Comparison of ENCODE assay signal across 32 cellular contexts in genomic region chr6:165301372-165302246, GRCh38. TPM values are rescaled to one million over a fixed set of nuclear protein-coding genes. Genes with fewer than 3 reads are reported as not detected.
"Had no signal": no experiment of that assay in that cellular context is flagged by ENCODE, and none has a peak within 500 bp of the region (broad histone marks: within the 10 kb centered on the region; RNA-seq: fewer than 3 reads in every experiment).

No MANE protein-coding gene starts in this region.

- DNase-seq: activated CD4-positive, alpha-beta memory T cell treated with anti-CD3 and anti-CD28 coated beads for 36 hours; activated CD4-positive, alpha-beta T cell treated with anti-CD3 and anti-CD28 coated beads for 36 hours; activated CD4-positive, alpha-beta T cell treated with anti-CD3 and anti-CD28 coated beads, Interleukin-2, amount 50 U/mL, for 1 hour; activated CD8-positive, alpha-beta memory T cell treated with anti-CD3 and anti-CD28 coated beads, Interleukin-2, amount 50 U/mL, for 4 hours; activated naive CD4-positive, alpha-beta T cell treated with anti-CD3 and anti-CD28 coated beads, Interleukin-2, amount 10 ng/mL, durations not matched to agents 7 days and 5 days; activated naive CD8-positive, alpha-beta T cell treated with anti-CD3 and anti-CD28 coated beads, Interleukin-2, amount 50 U/mL, for 24 hours; activated T-cell treated with anti-CD3 and anti-CD28 coated beads for 4 hours; activated T-cell treated with anti-CD3 and anti-CD28 coated beads, Interleukin-2, amount 50 U/mL, for 4 hours; anterior cingulate cortex; brain microvascular endothelial cell; Kasumi-1; KG1; MG63; MV-4-11; NCI-H1092; NCI-H1436 treated with DMSO at 0.1 percent for 48 hours; NCI-H1694 treated with DMSO at 0.1 percent for 48 hours; NCI-H2029; NCI-H345; NCI-H526; NCI-H748 treated with DMSO at 0.1 percent for 48 hours; NK-92 treated with Interleukin-12 subunit alpha and Interleukin-12 subunit beta, amount 100 ng/mL, for 24 hours; PC-3; Right ventricle myocardium superior had no signal

- H3K9me3 ChIP-seq: MG63 had no signal

- H3K36me3 ChIP-seq: brain microvascular endothelial cell, cardiac muscle cell, MG63 had no signal

- H3K27me3 ChIP-seq: brain microvascular endothelial cell, cardiac muscle cell, MG63 had no signal

- ATAC-seq: activated CD4-positive, alpha-beta T cell treated with anti-CD3 and anti-CD28 coated beads for 36 hours; activated CD4-positive, CD25-positive, alpha-beta regulatory T cell treated with anti-CD3 and anti-CD28 coated beads, Interleukin-2, amount 50 U/mL, for 24 hours; activated naive CD8-positive, alpha-beta T cell treated with anti-CD3 and anti-CD28 coated beads, Interleukin-2, amount 50 U/mL, for 24 hours; activated T-cell treated with anti-CD3 and anti-CD28 coated beads, Interleukin-2, amount 50 U/mL, for 4 hours; PC-3; WTC11 had no signal

- H3K27ac ChIP-seq: brain microvascular endothelial cell, cardiac muscle cell, RWPE1 had no signal

- FAIRE-seq: RCC 7860, TTC549 had no signal

- H3K4me3 ChIP-seq: cardiac muscle cell, MG63 had no signal

RNA-seq across cellular contexts. Expression of gene C6orf118, which starts 7.8 kb away (rescaled TPM):
- total RNA-seq: activated CD4-positive, alpha-beta memory T cell treated with anti-CD3 and anti-CD28 coated beads for 36 hours; activated CD4-positive, alpha-beta T cell treated with anti-CD3 and anti-CD28 coated beads for 36 hours; activated T-cell treated with anti-CD3 and anti-CD28 coated beads, Interleukin-2, amount 50 U/mL, for 4 hours; activated T-helper 1 cell treated with anti-CD3 and anti-CD28 coated beads, Interleukin-12 subunit alpha, Interleukin-12 subunit beta, Interleukin-2, Interleukin-4 antibody, amounts not matched to agents 30 ng/mL and 10 ng/mL and 1 ng/mL, durations not matched to agents 14 hours and 24 hours and 36 hours; NCI-H460; PC-3; Right ventricle myocardium superior had no signal
- polyA plus RNA-seq: cardiac muscle cell had no signal
